Comparison of ENCODE assay signal across 21 cellular contexts in genomic region chr7:104894313-104894712, GRCh38.
"Had no signal": no experiment of that assay in that cellular context is flagged by ENCODE, and none has a peak within 500 bp of the region (broad histone marks: within the 10 kb centered on the region; RNA-seq: fewer than 3 reads in every experiment).

No MANE protein-coding gene starts in this region.

- H3K9me3 ChIP-seq: Peyer's patch, SJCRH30 had no signal

- H3K27me3 ChIP-seq: Peyer's patch, SJCRH30 had no signal

- H3K4me3 Mint-ChIP-seq: T-helper 17 cell had no signal

- DNase-seq: Kasumi-1, KG1, MM.1S, NCI-H1092 treated with DMSO at 0.1 percent for 48 hours, NCI-H1436, NCI-H1694, NCI-H1930, NCI-H2081, NCI-H2107, NCI-H524, NCI-H526 treated with DMSO at 0.1 percent for 48 hours, NCI-H748 treated with DMSO at 0.1 percent for 48 hours, OCI-M1, PC-9, SHP77 treated with DMSO at 0.1 percent for 48 hours, SJCRH30, T-helper 1 cell, T-helper 17 cell had no signal

- H3K4me2 ChIP-seq: PC-9 had no signal

- H2AFZ ChIP-seq: PC-9 had no signal

- H3K4me3 ChIP-seq: PC-9, Peyer's patch, SJCRH30 had no signal

- H3K27ac ChIP-seq: PC-9, SJCRH30 had no signal

- H3K27ac Mint-ChIP-seq: T-helper 17 cell had no signal

- H3K4me1 ChIP-seq: SJCRH30 had no signal

- ATAC-seq: Right ventricle myocardium inferior, SK-N-SH treated with all-trans-retinoic acid at 6 μM for 48 hours, T-helper 17 cell had no signal

- H3K36me3 ChIP-seq: Peyer's patch, SJCRH30 had no signal
